ENCODE assay signal across 22 cellular contexts in the genomic region with DNA sequence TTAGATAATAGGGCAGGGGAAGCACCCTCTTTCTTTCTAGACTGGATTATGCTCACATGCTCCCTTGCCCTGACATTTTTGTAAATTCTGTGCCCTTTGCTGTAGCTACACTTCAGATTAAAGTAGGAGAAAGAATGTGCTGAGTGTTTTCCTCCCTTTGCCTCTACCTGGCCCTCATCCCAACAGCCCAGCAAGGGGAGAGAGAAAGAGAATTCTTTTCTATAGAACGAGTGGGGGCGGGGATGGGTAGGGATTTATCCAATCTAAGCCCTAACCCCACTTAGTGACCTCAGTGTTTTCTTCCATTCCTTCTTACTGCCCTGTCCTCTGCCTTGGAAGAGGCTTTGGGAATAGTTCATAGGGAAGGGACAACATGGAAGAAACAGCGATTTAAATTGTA. TPM values are rescaled to one million over a fixed set of nuclear protein-coding genes. Genes with fewer than 3 reads are reported as not detected.
DNase-seq lines count a peak whose midpoint lies in the region; ATAC-seq, FAIRE-seq and TF ChIP-seq lines count a peak whose summit lies in the region.
"Had no signal": no experiment of that assay in that cellular context is flagged by ENCODE, and none has a peak within 500 bp of the region (broad histone marks: within the 10 kb centered on the region; RNA-seq: fewer than 3 reads in every experiment).

No MANE protein-coding gene starts in this region.

- intact Hi-C loops in heart left ventricle (cut with DNase I) = loop anchor here in 1 of 10 donors (10.0 kb wide), 1 partner anchor 66 kb away; a partner anchor contains a TSS
- intact Hi-C loops in cardiac septum (cut with DNase I) = no loop called here

- TF ChIP-seq CTCF in heart left ventricle (IDR thresholded peaks at IDR 0.05) = no peak
- TF ChIP-seq CTCF in glutamatergic neuron (IDR thresholded peaks at IDR 0.05; ENCODE audit: partially characterized antibody, unreplicated experiment) = no peak
- no peak for TF ChIP-seq CTCF in neural cell (IDR thresholded peaks at IDR 0.05; ENCODE audit: poor library complexity, severe bottlenecking)
- TF ChIP-seq CTCF in omental fat pad (IDR thresholded peaks at IDR 0.05) = no peak

- H3K4me3 ChIP-seq in heart left ventricle = no peak overlapping the region
- H3K4me3 ChIP-seq in neural cell (ENCODE audit: low read length) = peak overlapping the region; percentile 23
- H3K4me3 ChIP-seq: K562 had no signal

- no peak for FAIRE-seq in GM12892 (lab: Jason Lieb, UNC)

- no peaks in the 10 kb centered on the region for H4K20me1 ChIP-seq in neural cell (ENCODE audit: insufficient read depth)

- TF ChIP-seq EP300 in neural cell (conservative IDR thresholded peaks at IDR 0.05; ENCODE audit: poor library complexity, severe bottlenecking) = no peak

- H3K27ac Mint-ChIP-seq in glutamatergic neuron (ENCODE audit: unreplicated experiment) = peak overlapping the region; percentile 62
- H3K27ac Mint-ChIP-seq: activated CD8-positive, alpha-beta T cell treated with anti-CD3 and anti-CD28 coated beads, Interleukin-2, amount 10 ng/mL, durations not matched to agents 7 days and 5 days; dendritic cell treated with granulocyte-macrophage colony-stimulating factor and Interleukin-4, amounts not matched to agents 40 ng/mL and 50 ng/mL, for 4 days; progenitor cell of endocrine pancreas had no signal

- H3K79me2 ChIP-seq in neural cell (replicated peaks; ENCODE audit: insufficient read depth, low read length) = no peaks in the 10 kb centered on the region

- peak overlapping the region; percentile 88 for H3K9ac ChIP-seq in neural cell (ENCODE audit: low read length)

- no peak overlapping the region for H3K4me3 Mint-ChIP-seq in glutamatergic neuron (ENCODE audit: unreplicated experiment)
- H3K4me3 Mint-ChIP-seq: activated CD8-positive, alpha-beta T cell treated with anti-CD3 and anti-CD28 coated beads, Interleukin-2, amount 10 ng/mL, durations not matched to agents 7 days and 5 days; dendritic cell treated with granulocyte-macrophage colony-stimulating factor and Interleukin-4, amounts not matched to agents 40 ng/mL and 50 ng/mL, for 4 days had no signal

- H3K9me3 Mint-ChIP-seq in glutamatergic neuron (ENCODE audit: unreplicated experiment) = peaks cover 10% of the 10 kb centered on the region
- H3K9me3 Mint-ChIP-seq: dendritic cell treated with granulocyte-macrophage colony-stimulating factor and Interleukin-4, amounts not matched to agents 40 ng/mL and 50 ng/mL, for 4 days had no signal

- peaks cover 47% of the 10 kb centered on the region for H3K4me1 Mint-ChIP-seq in glutamatergic neuron (ENCODE audit: low read depth, unreplicated experiment)

- H3F3A ChIP-seq in neural cell (ENCODE audit: insufficient read depth, low read length, poor library complexity, severe bottlenecking) = peaks cover 3% of the 10 kb centered on the region

- H3K27me3 ChIP-seq in heart left ventricle (no peaks in the 10 kb centered on the region), neural cell (ENCODE audit: insufficient read depth, low read depth, low read length) (no peaks in the 10 kb centered on the region)

- peaks cover 3 to 67% (median 58%) of the 10 kb centered on the region in 9 donors for H3K36me3 ChIP-seq in heart left ventricle
- H3K36me3 ChIP-seq in neural cell (ENCODE audit: insufficient read depth, low read length) = no peaks in the 10 kb centered on the region

- DNase-seq in heart left ventricle = no peak
- no peak for DNase-seq in cardiac septum (ENCODE audit: low spot score)
- no peak for DNase-seq in glutamatergic neuron
- no peak for DNase-seq in omental fat pad (ENCODE audit: low spot score)
- no peak for DNase-seq in GM12892 (ENCODE audit: insufficient read length)
- DNase-seq in G401 (ENCODE audit: low spot score) = no peak
- DNase-seq in HCEC 1CT = no peak
- DNase-seq: activated CD8-positive, alpha-beta T cell treated with anti-CD3 and anti-CD28 coated beads, Interleukin-2, amount 10 ng/mL, durations not matched to agents 7 days and 5 days; aorta; erythroblast; islet precursor cell; NCI-H1048; NK-92 treated with Interleukin-12 subunit alpha and Interleukin-12 subunit beta, amount 100 ng/mL, for 24 hours; stimulated activated CD4-positive, alpha-beta T cell treated with anti-CD3 and anti-CD28 coated beads, Interleukin-12 subunit alpha, Interleukin-12 subunit beta, amount 100 ng/mL, for 4 hours; stimulated activated naive CD4-positive, alpha-beta T cell had no signal

- TF ChIP-seq POLR2A in heart left ventricle (IDR thresholded peaks at IDR 0.05) (no peak), GM12892 (IDR thresholded peaks at IDR 0.05; ENCODE audit: low read depth, low read length) (no peak)

- WGBS in heart left ventricle, 4 donors = 38 to 81% (median 64%) methylated on average over 3 of the region's 3 CpGs

- ATAC-seq in heart left ventricle (no peak), omental fat pad (ENCODE audit: low FRiP score) (no peak)
- ATAC-seq: activated CD8-positive, alpha-beta T cell treated with anti-CD3 and anti-CD28 coated beads, Interleukin-2, amount 10 ng/mL, durations not matched to agents 7 days and 5 days had no signal

- no peaks in the 10 kb centered on the region for H3K9me2 ChIP-seq in neural cell (ENCODE audit: insufficient read depth, low read length)

- H2AFZ ChIP-seq in neural cell (ENCODE audit: low read depth, low read length) = no peak overlapping the region

- peaks cover 6% of the 10 kb centered on the region for H3K27me3 Mint-ChIP-seq in glutamatergic neuron (ENCODE audit: unreplicated experiment)
- H3K27me3 Mint-ChIP-seq: progenitor cell of endocrine pancreas had no signal

- TF ChIP-seq RAD21 in neural cell (conservative IDR thresholded peaks at IDR 0.05) = no peak

- H3K4me1 ChIP-seq in heart left ventricle = peaks cover 0 to 29% (median 10%) of the 10 kb centered on the region in 12 donors

- no peaks in the 10 kb centered on the region for H3K9me3 ChIP-seq in heart left ventricle
- no peaks in the 10 kb centered on the region for H3K9me3 ChIP-seq in neural cell (ENCODE audit: low read length)

- in situ Hi-C loops in G401 (cut with HindIII; ENCODE audit: low sequenced_read_pairs) = loop anchor here (25.0 kb wide), 1 partner anchor 138 kb away; no protein-coding TSS in a partner anchor

- H3K27ac ChIP-seq in heart left ventricle = peak overlapping the region in 7 of 12 donors; percentile 13 to 87 (median 75)
- peak overlapping the region; percentile 99 for H3K27ac ChIP-seq in neural cell (ENCODE audit: low read length)
- H3K27ac ChIP-seq: VCaP had no signal

- no peak overlapping the region for H3K4me2 ChIP-seq in neural cell (ENCODE audit: low read length)

- peaks cover 12% of the 10 kb centered on the region for H3K36me3 Mint-ChIP-seq in glutamatergic neuron (ENCODE audit: unreplicated experiment)

RNA-seq across cellular contexts. Expression of a gene that starts 13.5 kb away (rescaled TPM):
- total RNA-seq in heart left ventricle (1 to 10 TPM in 2 of 9 donors, under 1 TPM in 2, not detected in 5; 0.21 to 4.4 (median 0.94) TPM), cardiac septum (0.22 TPM), glutamatergic neuron (ENCODE audit: unreplicated experiment) (not detected), omental fat pad (1 to 10 TPM in 3 of 4 donors, not detected in 1; 1.0 to 3.5 (median 2.9) TPM)
- polyA plus RNA-seq in heart left ventricle (under 1 TPM in 1 of 2 donors, not detected in 1; 0.37 TPM), neural cell (not detected in 2 replicates)
- polyA minus RNA-seq in neural cell = not detected in 2 replicates
- 1.9 TPM for polyA plus RNA-seq in GM12892 (2012; ENCODE audit: missing spikeins)
- 1.0 TPM in 1 of 2 replicates, not detected in the other for total RNA-seq in G401 (2014; rRNA removed; shearing (Covaris generic))
- total RNA-seq: Daoy, glomerular endothelial cell, progenitor cell of endocrine pancreas had no signal

RNA-seq across cellular contexts. Expression of a gene that starts 25.8 kb away (rescaled TPM):
- total RNA-seq in heart left ventricle = 100 to 1,000 TPM; 112 to 146 (median 125) TPM
- polyA plus RNA-seq in heart left ventricle = 100 to 1,000 TPM in 1 of 2 donors, 10 to 100 TPM in 1; 77.3 to 142 TPM
- total RNA-seq in cardiac septum = 106 TPM
- 88.6 TPM for total RNA-seq in glutamatergic neuron (ENCODE audit: unreplicated experiment)
- polyA plus RNA-seq in neural cell = 159 and 192 TPM in 2 replicates
- polyA minus RNA-seq in neural cell = 90.3 and 97.5 TPM in 2 replicates
- 100 to 1,000 TPM in 1 of 4 donors, 10 to 100 TPM in 3; 55.5 to 114 (median 81.8) TPM for total RNA-seq in omental fat pad
- polyA plus RNA-seq in GM12892 (2012; ENCODE audit: missing spikeins) = 175 TPM
- 219 and 225 TPM in 2 replicates for total RNA-seq in G401 (2014; rRNA removed; shearing (Covaris generic))

RNA-seq across cellular contexts. Expression of a gene that starts 33.8 kb away (rescaled TPM):
- total RNA-seq in heart left ventricle (10 to 100 TPM in 4 of 9 donors, 1 to 10 TPM in 5; 3.6 to 22.7 (median 6.7) TPM), cardiac septum (4.8 TPM), glutamatergic neuron (ENCODE audit: unreplicated experiment) (26.6 TPM), omental fat pad (10 to 100 TPM in 3 of 4 donors, 1 to 10 TPM in 1; 9.5 to 36.3 (median 21.8) TPM)
- polyA plus RNA-seq in heart left ventricle (1 to 10 TPM; 5.3 TPM), neural cell (0.46 TPM in 1 of 2 replicates, not detected in the other)
- 1.5 TPM in 1 of 2 replicates, not detected in the other for polyA minus RNA-seq in neural cell
- polyA plus RNA-seq in GM12892 (2012; ENCODE audit: missing spikeins) = 1.1 TPM
- 6.0 and 8.6 TPM in 2 replicates for total RNA-seq in G401 (2014; rRNA removed; shearing (Covaris generic))

RNA-seq across cellular contexts. Expression of a gene that starts 49.9 kb away (rescaled TPM):
- total RNA-seq in heart left ventricle = 1 to 10 TPM in 2 of 9 donors, under 1 TPM in 5, not detected in 2; 0.21 to 1.7 (median 0.63) TPM
- under 1 TPM; 0.38 to 0.51 TPM for polyA plus RNA-seq in heart left ventricle
- 1.2 TPM for total RNA-seq in cardiac septum
- total RNA-seq in glutamatergic neuron (ENCODE audit: unreplicated experiment) = not detected
- not detected in 2 replicates for polyA plus RNA-seq in neural cell
- not detected in 2 replicates for polyA minus RNA-seq in neural cell
- total RNA-seq in omental fat pad = 10 to 100 TPM in 1 of 4 donors, 1 to 10 TPM in 2, under 1 TPM in 1; 0.72 to 16.9 (median 2.1) TPM
- 0.28 TPM for polyA plus RNA-seq in GM12892 (2012; ENCODE audit: missing spikeins)
- 13.7 and 18.5 TPM in 2 replicates for total RNA-seq in G401 (2014; rRNA removed; shearing (Covaris generic))
- total RNA-seq: activated CD8-positive, alpha-beta T cell treated with anti-CD3 and anti-CD28 coated beads, Interleukin-2, amount 10 ng/mL, durations not matched to agents 7 days and 5 days; Daoy; glomerular endothelial cell had no signal
